Comparison of ENCODE assay signal across 26 cellular contexts in the genomic region with DNA sequence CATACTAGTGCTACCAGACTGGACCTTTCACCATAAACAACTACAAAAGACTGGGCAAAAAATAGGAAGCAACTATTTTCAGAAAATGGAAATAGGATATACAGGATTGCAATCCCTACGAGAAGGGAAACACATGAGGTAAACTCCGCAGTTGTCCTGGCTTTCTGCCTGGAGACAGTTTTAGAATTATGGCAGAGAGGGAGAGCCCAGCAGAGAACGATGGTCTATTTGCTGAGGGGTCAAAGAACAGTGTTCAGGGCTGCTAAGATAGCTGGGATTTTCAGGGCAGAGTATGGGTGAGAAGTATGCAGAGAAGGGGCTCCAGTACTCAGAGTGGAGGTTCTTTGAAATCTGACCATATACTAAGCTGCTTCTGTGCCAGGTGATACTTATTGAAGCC.
"Had no signal": no experiment of that assay in that cellular context is flagged by ENCODE, and none has a peak within 500 bp of the region (broad histone marks: within the 10 kb centered on the region; RNA-seq: fewer than 3 reads in every experiment).

No MANE protein-coding gene starts in this region.

- FAIRE-seq: TTC549 had no signal

- H3K4me3 ChIP-seq: adrenal gland, MG63, Peyer's patch had no signal

- H3K36me3 ChIP-seq: adrenal gland, MG63 had no signal

- H3K4me1 ChIP-seq: adrenal gland, Peyer's patch had no signal

- ATAC-seq: activated CD4-positive, alpha-beta T cell treated with anti-CD3 and anti-CD28 coated beads for 36 hours; activated T-cell treated with anti-CD3 and anti-CD28 coated beads, Interleukin-2, amount 50 U/mL, for 72 hours had no signal

- H3K27me3 ChIP-seq: adrenal gland, MG63, Peyer's patch had no signal

- H3K9me3 ChIP-seq: adrenal gland, MG63, Peyer's patch had no signal

- DNase-seq: activated CD4-positive, alpha-beta memory T cell treated with anti-CD3 and anti-CD28 coated beads, Interleukin-2, amount 10 ng/mL, durations not matched to agents 7 days and 5 days; activated CD4-positive, alpha-beta T cell treated with anti-CD3 and anti-CD28 coated beads for 36 hours; activated CD4-positive, alpha-beta T cell treated with anti-CD3 and anti-CD28 coated beads, Interleukin-2, amount 50 U/mL, for 1 hour; activated CD8-positive, alpha-beta memory T cell treated with anti-CD3 and anti-CD28 coated beads, Interleukin-2, amount 50 U/mL, for 4 hours; activated gamma-delta T cell treated with Interleukin-2 at 50 U/mL for 16 hours; activated naive CD4-positive, alpha-beta T cell treated with anti-CD3 and anti-CD28 coated beads, Interleukin-2, amount 10 ng/mL, durations not matched to agents 7 days and 5 days; activated naive CD8-positive, alpha-beta T cell treated with anti-CD3 and anti-CD28 coated beads for 36 hours; activated T-cell treated with anti-CD3 and anti-CD28 coated beads, Interleukin-2, amount 50 U/mL, for 72 hours; adrenal gland; anterior cingulate cortex; caudate nucleus; MG63; MV-4-11; NCI-H1092 treated with DMSO at 0.1 percent for 48 hours; NCI-H1417 treated with DMSO at 0.1 percent for 48 hours; NCI-H1694; NCI-H2029; NCI-H345; NCI-H510A; NCI-H526 treated with DMSO at 0.1 percent for 48 hours; NCI-H82; Peyer's patch; SHP77 treated with DMSO at 0.1 percent for 48 hours; T1000 had no signal

- H3K27ac ChIP-seq: adrenal gland, Peyer's patch, RWPE1 had no signal
